8 cellular contexts compared by ENCODE assay signal in genomic region chr10:62610649-62611229, GRCh38.
DNase-seq lines count a peak whose midpoint lies in the region; ATAC-seq and TF ChIP-seq lines count a peak whose summit lies in the region.

No MANE protein-coding gene starts in this region.

- peak; percentile 72 for ATAC-seq in GM21360 (IDR thresholded peaks at IDR 0.05; ENCODE audit: unreplicated experiment)

- no peak overlapping the region for H3K4me3 ChIP-seq in HL-60 (replicated peaks; ENCODE audit: insufficient read depth, low read length)

- H3K27ac ChIP-seq in HL-60 (replicated peaks), result no peak overlapping the region

- peak; percentile 79 for DNase-seq in D341Med (ENCODE audit: low spot score)
- DNase-seq in HL-60 (ENCODE audit: low read depth in 1 of 2, low spot score in 1 of 2), result peak; percentile 50 to 73
- DNase-seq in SKM-1 (lab: John Stamatoyannopoulos, UW; ENCODE audit: unreplicated experiment), result peak; percentile 61
- DNase-seq in activated naive CD8-positive, alpha-beta T cell treated with anti-CD3 and anti-CD28 coated beads, Interleukin-2, amount 50 U/mL, for 16 hours (ENCODE audit: low read depth, low spot score), result peak; percentile 63
- peak; percentile 50 for DNase-seq in hepatic stellate cell (ENCODE audit: low spot score)
- DNase-seq in stimulated activated CD4-positive, alpha-beta T cell treated with anti-CD3 and anti-CD28 coated beads, Interleukin-12 subunit alpha, Interleukin-12 subunit beta, amount 100 ng/mL, for 4 hours, result peak; percentile 69
- no peak for DNase-seq in GOT3 (lab: John Stamatoyannopoulos, UW)

- H3K27me3 ChIP-seq in HL-60 (ENCODE audit: insufficient read depth, poor library complexity, severe bottlenecking), result no peaks in the 10 kb centered on the region

- TF ChIP-seq CTCF in HL-60 (IDR thresholded peaks at IDR 0.05; ENCODE audit: insufficient read depth, low read length), result peak; percentile 97
